In genomic region chr12:59383426-59383822, GRCh38 we compare ENCODE assay signal across 16 cellular contexts.
A peak's percentile ranks its signal among the peaks of the same experiment; 100 is the strongest.
DNase-seq lines count a peak whose midpoint lies in the region; ATAC-seq and TF ChIP-seq lines count a peak whose summit lies in the region.
"Had no signal": no experiment of that assay in that cellular context is flagged by ENCODE, and none has a peak within 500 bp of the region (broad histone marks: within the 10 kb centered on the region; RNA-seq: fewer than 3 reads in every experiment).

No MANE protein-coding gene starts in this region.

- CTCF ChIA-PET in AG04449 (lab: Yijun Ruan, JAX): no interaction called here

- H2AFZ ChIP-seq in hepatocyte: no peak overlapping the region

- POLR2A ChIA-PET in AG04449 (lab: Yijun Ruan, JAX): no interaction called here

- ATAC-seq in RWPE2 (ENCODE audit: low read depth): peak; percentile 80
- ATAC-seq: gastrocnemius medialis had no signal

- no peak overlapping the region for H3K4me2 ChIP-seq in hepatocyte
- H3K4me2 ChIP-seq: BLaER1 had no signal

- peak; percentile 94 for DNase-seq in AG04449 (ENCODE audit: low read depth, low spot score)
- peak; percentile 66 for DNase-seq in GM04504 (ENCODE audit: low read depth)
- DNase-seq in RWPE2 (ENCODE audit: low spot score): no peak
- DNase-seq in fibroblast of the aortic adventitia (ENCODE audit: low read depth): peak; percentile 83
- no peak for DNase-seq in T1000 (lab: John Stamatoyannopoulos, UW)
- no peak for DNase-seq in colonic mucosa
- no peak for DNase-seq in hepatocyte (ENCODE audit: low spot score)
- DNase-seq in ACHN: no peak
- DNase-seq: activated naive CD8-positive, alpha-beta T cell treated with anti-CD3 and anti-CD28 coated beads for 36 hours; gastrocnemius medialis; GOT3; NCI-H510A; SIG-M5; trophoblast cell had no signal

- H3K9me3 ChIP-seq in RWPE2 (ENCODE audit: severe bottlenecking) (no peaks in the 10 kb centered on the region), colonic mucosa (no peaks in the 10 kb centered on the region), hepatocyte (ENCODE audit: low read depth) (no peaks in the 10 kb centered on the region)
- H3K9me3 ChIP-seq: BLaER1, gastrocnemius medialis had no signal

- H3K27me3 ChIP-seq in RWPE2 (ENCODE audit: insufficient read depth, poor library complexity, severe bottlenecking) (no peaks in the 10 kb centered on the region), colonic mucosa (no peaks in the 10 kb centered on the region), hepatocyte (no peaks in the 10 kb centered on the region)
- H3K27me3 ChIP-seq: BLaER1, gastrocnemius medialis had no signal

- H3K27ac ChIP-seq in RWPE2 (ENCODE audit: poor library complexity, severe bottlenecking) (peak overlapping the region; percentile 70), colonic mucosa (no peak overlapping the region), hepatocyte (no peak overlapping the region)
- H3K27ac ChIP-seq: BLaER1, gastrocnemius medialis, VCaP had no signal

- no peaks in the 10 kb centered on the region for H4K20me1 ChIP-seq in hepatocyte (ENCODE audit: insufficient read depth, poor library complexity, severe bottlenecking)
- H4K20me1 ChIP-seq: BLaER1 had no signal

- intact Hi-C loops in colonic mucosa (cut with DNase I): no loop called here

- no peak overlapping the region for H3K9ac ChIP-seq in colonic mucosa (ENCODE audit: low read depth in 2 of 2, low read length in 2 of 2)
- H3K9ac ChIP-seq: BLaER1 had no signal

- in situ Hi-C loops in ACHN (cut with HindIII; ENCODE audit: low pct_ligation_motif_present, low pct_unique_long_range_greater_than_20kb, low sequenced_read_pairs): no loop called here

- H3K9me2 ChIP-seq in hepatocyte (replicated peaks; ENCODE audit: insufficient read depth): no peaks in the 10 kb centered on the region

- H3K4me1 ChIP-seq in RWPE2 (ENCODE audit: insufficient read depth, poor library complexity, severe bottlenecking) (peaks cover 19% of the 10 kb centered on the region), colonic mucosa (no peaks in the 10 kb centered on the region), hepatocyte (ENCODE audit: insufficient read depth) (no peaks in the 10 kb centered on the region)
- H3K4me1 ChIP-seq: BLaER1, gastrocnemius medialis had no signal

- H3K4me3 ChIP-seq in AG04449 (ENCODE audit: low read depth, low read length) (no peak overlapping the region), RWPE2 (ENCODE audit: severe bottlenecking) (no peak overlapping the region), fibroblast of the aortic adventitia (ENCODE audit: low read depth, low read length) (no peak overlapping the region), colonic mucosa (no peak overlapping the region), hepatocyte (no peak overlapping the region)
- H3K4me3 ChIP-seq: BLaER1, gastrocnemius medialis had no signal

- TF ChIP-seq CTCF in AG04449 (IDR thresholded peaks at IDR 0.05; ENCODE audit: insufficient read depth, low read length, missing control alignments): no peak
- no peak for TF ChIP-seq CTCF in RWPE2 (IDR thresholded peaks at IDR 0.05; ENCODE audit: poor library complexity, severe bottlenecking)
- TF ChIP-seq CTCF in fibroblast of the aortic adventitia (IDR thresholded peaks at IDR 0.05; ENCODE audit: insufficient read depth, low read length): no peak
- TF ChIP-seq CTCF in colonic mucosa (IDR thresholded peaks at IDR 0.05): no peak
- no peak for TF ChIP-seq CTCF in hepatocyte (IDR thresholded peaks at IDR 0.05; ENCODE audit: poor library complexity)

- H3K36me3 ChIP-seq in RWPE2 (ENCODE audit: low read depth) (no peaks in the 10 kb centered on the region), colonic mucosa (no peaks in the 10 kb centered on the region), hepatocyte (replicated peaks; ENCODE audit: insufficient read depth, low read depth) (no peaks in the 10 kb centered on the region)
- H3K36me3 ChIP-seq: BLaER1, gastrocnemius medialis had no signal

- H3K79me2 ChIP-seq in hepatocyte: no peaks in the 10 kb centered on the region

Comparison
In these comparisons a context has a peak if more than half of its experiments do, and no peak if none do; other contexts are left out.
1. DNase-seq: peak in AG04449 (single experiment), GM04504 (single experiment) and fibroblast of the aortic adventitia (single experiment); none in RWPE2 (single experiment), T1000 (single experiment), colonic mucosa (single experiment), hepatocyte (single experiment) and ACHN (single experiment).